17 cellular contexts compared by ENCODE assay signal in genomic region chr2:218890369-218890768, GRCh38. TPM values are rescaled to one million over a fixed set of nuclear protein-coding genes. Genes with fewer than 3 reads are reported as not detected.
"Had no signal": no experiment of that assay in that cellular context is flagged by ENCODE, and none has a peak within 500 bp of the region (broad histone marks: within the 10 kb centered on the region; RNA-seq: fewer than 3 reads in every experiment).

No MANE protein-coding gene starts in this region.

- H3K4me3 Mint-ChIP-seq: activated naive CD8-positive, alpha-beta T cell; brain had no signal

- H3K27ac Mint-ChIP-seq: activated naive CD8-positive, alpha-beta T cell; activated T-helper 2 cell treated with anti-CD3 and anti-CD28 coated beads, Interferon-gamma antibody, Interleukin-2, Interleukin-4, amounts not matched to agents 10 μg/mL and 5 μg/mL and 100 μg/mL, durations not matched to agents 14 hours and 24 hours and 36 hours; brain had no signal

- H3K27me3 Mint-ChIP-seq: activated naive CD8-positive, alpha-beta T cell had no signal

- H3K9me3 Mint-ChIP-seq: activated T-helper 2 cell treated with anti-CD3 and anti-CD28 coated beads, Interferon-gamma antibody, Interleukin-2, Interleukin-4, amounts not matched to agents 10 μg/mL and 5 μg/mL and 100 μg/mL, durations not matched to agents 14 hours and 24 hours and 36 hours had no signal

- H3K9me3 ChIP-seq: esophagus muscularis mucosa, left lung, SK-N-SH, stomach, thoracic aorta had no signal

- H3K36me3 Mint-ChIP-seq: brain had no signal

- H3K36me3 ChIP-seq: esophagus muscularis mucosa, left lung, stomach, thoracic aorta had no signal

- ATAC-seq: left lung had no signal

- H3K4me3 ChIP-seq: dorsolateral prefrontal cortex, esophagus muscularis mucosa, left lung, skin epidermis, stomach, thoracic aorta had no signal

- DNase-seq: amygdala; cerebellar nuclear complex; left lung; mesendoderm; SK-N-SH; stimulated activated CD4-positive, alpha-beta T cell treated with anti-CD3 and anti-CD28 coated beads, Interleukin-4, amount 100 ng/mL, for 4 hours; stomach; T-helper 2 cell had no signal

- H3K27ac ChIP-seq: dorsolateral prefrontal cortex, esophagus muscularis mucosa, left lung, skin epidermis, stomach, thoracic aorta had no signal

RNA-seq across cellular contexts. Expression of gene WNT10A, which starts 9.7 kb away (rescaled TPM):
- total RNA-seq: fibroblast of villous mesenchyme had no signal

RNA-seq across cellular contexts. Expression of gene WNT6, which starts 30.8 kb away (rescaled TPM):
- total RNA-seq: activated T-helper 2 cell treated with anti-CD3 and anti-CD28 coated beads, Interferon-gamma antibody, Interleukin-2, Interleukin-4, amounts not matched to agents 10 μg/mL and 5 μg/mL and 100 μg/mL, durations not matched to agents 14 hours and 24 hours and 36 hours; fibroblast of villous mesenchyme; left lung had no signal

RNA-seq across cellular contexts. Expression of gene PRKAG3, which starts 58.8 kb away (rescaled TPM):
- total RNA-seq: activated T-helper 2 cell treated with anti-CD3 and anti-CD28 coated beads, Interferon-gamma antibody, Interleukin-2, Interleukin-4, amounts not matched to agents 10 μg/mL and 5 μg/mL and 100 μg/mL, durations not matched to agents 14 hours and 24 hours and 36 hours; esophagus muscularis mucosa; fibroblast of villous mesenchyme; left lung; stomach; ureter had no signal
- polyA plus RNA-seq: SK-N-SH, stomach had no signal
